Comparison of ENCODE assay signal across 8 cellular contexts in genomic region chr2:71069376-71069775, GRCh38. TPM values are rescaled to one million over a fixed set of nuclear protein-coding genes. Genes with fewer than 3 reads are reported as not detected.
DNase-seq lines count a peak whose midpoint lies in the region; ATAC-seq and TF ChIP-seq lines count a peak whose summit lies in the region.

No MANE protein-coding gene starts in this region.

- H3K27ac ChIP-seq in left lung (peak overlapping the region; percentile 89 to 96), testis (peak overlapping the region in 1 of 2 donors; percentile 98)

- DNase-seq in activated CD8-positive, alpha-beta memory T cell treated with anti-CD3 and anti-CD28 coated beads, Interleukin-2, amount 10 ng/mL, durations not matched to agents 7 days and 5 days = no peak
- DNase-seq in activated CD8-positive, alpha-beta memory T cell treated with anti-CD3 and anti-CD28 coated beads for 24 hours = no peak
- DNase-seq in amniotic epithelial cell (ENCODE audit: low read depth) = peak; percentile 2
- no peak for DNase-seq in left lung
- no peak for DNase-seq in testis
- DNase-seq in NCI-H1417 treated with DMSO at 0.1 percent for 48 hours (lab: John Stamatoyannopoulos, UW) = no peak

- TF ChIP-seq CTCF in left lung (IDR thresholded peaks at IDR 0.05) (no peak), testis (IDR thresholded peaks at IDR 0.05) (no peak)

- peaks cover 12 to 81% of the 10 kb centered on the region in 2 donors for H3K4me1 ChIP-seq in left lung
- peaks cover 9% of the 10 kb centered on the region for H3K4me1 ChIP-seq in testis

- H3K9me3 Mint-ChIP-seq in activated CD8-positive, alpha-beta memory T cell treated with anti-CD3 and anti-CD28 coated beads, Interleukin-2, amount 10 ng/mL, durations not matched to agents 7 days and 5 days (ENCODE audit: low read depth) = no peaks in the 10 kb centered on the region

- no peaks in the 10 kb centered on the region for H3K27me3 Mint-ChIP-seq in activated CD8-positive, alpha-beta memory T cell treated with anti-CD3 and anti-CD28 coated beads, Interleukin-2, amount 10 ng/mL, durations not matched to agents 7 days and 5 days

- H3K4me3 Mint-ChIP-seq in activated CD8-positive, alpha-beta memory T cell treated with anti-CD3 and anti-CD28 coated beads, Interleukin-2, amount 10 ng/mL, durations not matched to agents 7 days and 5 days = peak overlapping the region; percentile 98

- H3K4me3 ChIP-seq in left lung (peak overlapping the region; percentile 78 to 100), testis (peak overlapping the region; percentile 80 to 94)

- no peak for ATAC-seq in activated CD8-positive, alpha-beta memory T cell treated with anti-CD3 and anti-CD28 coated beads, Interleukin-2, amount 10 ng/mL, durations not matched to agents 7 days and 5 days
- ATAC-seq in left lung (no peak), GM21381 (IDR thresholded peaks at IDR 0.05; ENCODE audit: unreplicated experiment) (no peak), GM21529 (IDR thresholded peaks at IDR 0.05; ENCODE audit: unreplicated experiment) (no peak)

- H3K9me3 ChIP-seq in left lung = no peaks in the 10 kb centered on the region
- no peaks in the 10 kb centered on the region for H3K9me3 ChIP-seq in testis

- intact Hi-C loops in left lung (cut with DNase I) (no loop called here), testis (cut with DNase I; ENCODE audit: low total_unique reads) (no loop called here)

- 29 to 33% methylated on average over 5 of the region's 5 CpGs for WGBS in testis, 2 donors

- peak overlapping the region; percentile 95 for H3K27ac Mint-ChIP-seq in activated CD8-positive, alpha-beta memory T cell treated with anti-CD3 and anti-CD28 coated beads, Interleukin-2, amount 10 ng/mL, durations not matched to agents 7 days and 5 days

- H3K4me1 Mint-ChIP-seq in activated CD8-positive, alpha-beta memory T cell treated with anti-CD3 and anti-CD28 coated beads, Interleukin-2, amount 10 ng/mL, durations not matched to agents 7 days and 5 days = peaks cover 49% of the 10 kb centered on the region

- no peaks in the 10 kb centered on the region for H3K27me3 ChIP-seq in left lung
- H3K27me3 ChIP-seq in testis = no peaks in the 10 kb centered on the region

- H3K36me3 Mint-ChIP-seq in activated CD8-positive, alpha-beta memory T cell treated with anti-CD3 and anti-CD28 coated beads, Interleukin-2, amount 10 ng/mL, durations not matched to agents 7 days and 5 days = peaks cover 13% of the 10 kb centered on the region

- CTCF ChIA-PET in activated CD8-positive, alpha-beta memory T cell treated with anti-CD3 and anti-CD28 coated beads, Interleukin-2, amount 10 ng/mL, durations not matched to agents 7 days and 5 days (lab: Charles Lee) = interaction anchor here (1.0 to 2.1 kb wide), 7 partner anchors 11 to 95 kb away, joined by 3 to 8 read pairs (median 4); no protein-coding TSS in a partner anchor

- no peak for TF ChIP-seq POLR2A in testis (IDR thresholded peaks at IDR 0.05)

- H3K36me3 ChIP-seq in left lung = peaks cover 0 to 21% of the 10 kb centered on the region in 2 donors
- no peaks in the 10 kb centered on the region for H3K36me3 ChIP-seq in testis (ENCODE audit: low read depth, missing control alignments)

RNA-seq across cellular contexts. Expression of gene NAGK, which starts 0.9 kb away (rescaled TPM):
- 10 to 100 TPM; 54.6 to 78.4 TPM for total RNA-seq in activated CD8-positive, alpha-beta memory T cell treated with anti-CD3 and anti-CD28 coated beads, Interleukin-2, amount 10 ng/mL, durations not matched to agents 7 days and 5 days
- total RNA-seq in left lung = 100 to 1,000 TPM; 138 to 183 TPM
- 10 to 100 TPM; 77.5 to 87.5 TPM for total RNA-seq in testis
- polyA plus RNA-seq in testis (ENCODE audit: insufficient read depth, low read depth, low replicate concordance) = 153 TPM
